2 cellular contexts compared by ENCODE assay signal in genomic region chr10:28623483-28623882, GRCh38.
TF ChIP-seq lines count a peak whose summit lies in the region.

No MANE protein-coding gene starts in this region.

TF ChIP-seq in GM23338, 12 proteins besides CTCF, POLR2A, EP300 and RAD21:
- TF ChIP-seq, protein P1, sequence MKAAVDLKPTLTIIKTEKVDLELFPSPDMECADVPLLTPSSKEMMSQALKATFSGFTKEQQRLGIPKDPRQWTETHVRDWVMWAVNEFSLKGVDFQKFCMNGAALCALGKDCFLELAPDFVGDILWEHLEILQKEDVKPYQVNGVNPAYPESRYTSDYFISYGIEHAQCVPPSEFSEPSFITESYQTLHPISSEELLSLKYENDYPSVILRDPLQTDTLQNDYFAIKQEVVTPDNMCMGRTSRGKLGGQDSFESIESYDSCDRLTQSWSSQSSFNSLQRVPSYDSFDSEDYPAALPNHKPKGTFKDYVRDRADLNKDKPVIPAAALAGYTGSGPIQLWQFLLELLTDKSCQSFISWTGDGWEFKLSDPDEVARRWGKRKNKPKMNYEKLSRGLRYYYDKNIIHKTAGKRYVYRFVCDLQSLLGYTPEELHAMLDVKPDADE (IDR thresholded peaks at IDR 0.05): no peak
- no peak for TF ChIP-seq POLR2AphosphoS5 (IDR thresholded peaks at IDR 0.05; ENCODE audit: low read depth)
- TF ChIP-seq EZH2 (IDR thresholded peaks at IDR 0.05; ENCODE audit: low read depth, unreplicated experiment): no peak
- no peak for TF ChIP-seq CREB1 (CRISPR knock-in tag; IDR thresholded peaks at IDR 0.05; ENCODE audit: low read depth)
- no peak for TF ChIP-seq JUNB (IDR thresholded peaks at IDR 0.05; ENCODE audit: unreplicated experiment)
- no peak for TF ChIP-seq STAT1 (IDR thresholded peaks at IDR 0.05; ENCODE audit: unreplicated experiment)
- no peak for TF ChIP-seq NANOG (IDR thresholded peaks at IDR 0.05; ENCODE audit: borderline replicate concordance)
- no peak for TF ChIP-seq EZH2phosphoT487 (IDR thresholded peaks at IDR 0.05; ENCODE audit: unreplicated experiment)
TF ChIP-seq in GM23338: peak in this region for 0.

TF ChIP-seq in K562, 482 proteins besides CTCF, POLR2A, EP300 and RAD21:
- TF ChIP-seq EGR1 (conservative IDR thresholded peaks at IDR 0.05): no peak
- peak; percentile 47 for TF ChIP-seq POLR2B (IDR thresholded peaks at IDR 0.05; ENCODE audit: low read depth, partially characterized antibody)
- peak; percentile 56; the same call in 1 of the 2 replicates for TF ChIP-seq SUPT5H (IDR thresholded peaks at IDR 0.05)
- peak; percentile 25; the same call in 1 of the 2 replicates for TF ChIP-seq POLR2AphosphoS5 (IDR thresholded peaks at IDR 0.05; ENCODE audit: control insufficient read depth, insufficient read depth, low read depth, low read length)
- TF ChIP-seq, protein P2, sequence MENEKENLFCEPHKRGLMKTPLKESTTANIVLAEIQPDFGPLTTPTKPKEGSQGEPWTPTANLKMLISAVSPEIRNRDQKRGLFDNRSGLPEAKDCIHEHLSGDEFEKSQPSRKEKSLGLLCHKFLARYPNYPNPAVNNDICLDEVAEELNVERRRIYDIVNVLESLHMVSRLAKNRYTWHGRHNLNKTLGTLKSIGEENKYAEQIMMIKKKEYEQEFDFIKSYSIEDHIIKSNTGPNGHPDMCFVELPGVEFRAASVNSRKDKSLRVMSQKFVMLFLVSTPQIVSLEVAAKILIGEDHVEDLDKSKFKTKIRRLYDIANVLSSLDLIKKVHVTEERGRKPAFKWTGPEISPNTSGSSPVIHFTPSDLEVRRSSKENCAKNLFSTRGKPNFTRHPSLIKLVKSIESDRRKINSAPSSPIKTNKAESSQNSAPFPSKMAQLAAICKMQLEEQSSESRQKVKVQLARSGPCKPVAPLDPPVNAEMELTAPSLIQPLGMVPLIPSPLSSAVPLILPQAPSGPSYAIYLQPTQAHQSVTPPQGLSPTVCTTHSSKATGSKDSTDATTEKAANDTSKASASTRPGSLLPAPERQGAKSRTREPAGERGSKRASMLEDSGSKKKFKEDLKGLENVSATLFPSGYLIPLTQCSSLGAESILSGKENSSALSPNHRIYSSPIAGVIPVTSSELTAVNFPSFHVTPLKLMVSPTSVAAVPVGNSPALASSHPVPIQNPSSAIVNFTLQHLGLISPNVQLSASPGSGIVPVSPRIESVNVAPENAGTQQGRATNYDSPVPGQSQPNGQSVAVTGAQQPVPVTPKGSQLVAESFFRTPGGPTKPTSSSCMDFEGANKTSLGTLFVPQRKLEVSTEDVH (IDR thresholded peaks at IDR 0.05; ENCODE audit: low read depth, partially characterized antibody): peak; percentile 33
- peak; percentile 41; the same call in 1 of the 2 replicates for TF ChIP-seq POLR2AphosphoS2 (IDR thresholded peaks at IDR 0.05; ENCODE audit: low read length)
- TF ChIP-seq BCOR (IDR thresholded peaks at IDR 0.05): no peak
- TF ChIP-seq ZBTB17 (CRISPR knock-in tag; IDR thresholded peaks at IDR 0.05): no peak
- TF ChIP-seq MYNN (IDR thresholded peaks at IDR 0.05): peak; percentile 19; the same call in 1 of the 2 replicates
- TF ChIP-seq MYNN (CRISPR knock-in tag; IDR thresholded peaks at IDR 0.05): no peak
